ENCODE assay signal across 8 cellular contexts in genomic region chr10:91162495-91163268, GRCh38. TPM values are rescaled to one million over a fixed set of nuclear protein-coding genes. Genes with fewer than 3 reads are reported as not detected.
DNase-seq lines count a peak whose midpoint lies in the region; ATAC-seq and TF ChIP-seq lines count a peak whose summit lies in the region.

No MANE protein-coding gene starts in this region.

- no peaks in the 10 kb centered on the region for H3K36me3 ChIP-seq in brain microvascular endothelial cell (replicated peaks)

- H3K27ac ChIP-seq in VCaP, result peak overlapping the region; percentile 81
- peak overlapping the region; percentile 58 for H3K27ac ChIP-seq in brain microvascular endothelial cell

- intact Hi-C loops in sciatic nerve (cut with DNase I), result no loop called here

- H3K4me3 ChIP-seq in Jurkat, Clone E6-1 (ENCODE audit: low read length), result peak overlapping the region; percentile 65
- H3K4me3 ChIP-seq in brain microvascular endothelial cell (ENCODE audit: low read depth, low read length) (peak overlapping the region; percentile 70), iPS-11a (ENCODE audit: low read depth, low read length) (peak overlapping the region; percentile 56)

- in situ Hi-C loops in brain microvascular endothelial cell (cut with HindIII; ENCODE audit: low pct_ligation_motif_present, low sequenced_read_pairs), result no loop called here

- H3K27me3 ChIP-seq in brain microvascular endothelial cell (replicated peaks), result no peaks in the 10 kb centered on the region

- peak; percentile 66 for DNase-seq in ELR (ENCODE audit: low read depth)
- DNase-seq in Jurkat, Clone E6-1 (ENCODE audit: low read depth, low spot score), result no peak
- no peak for DNase-seq in brain microvascular endothelial cell
- peak; percentile 83 for DNase-seq in sciatic nerve (ENCODE audit: low spot score)
- DNase-seq in OCI-M2 (lab: John Stamatoyannopoulos, UW; ENCODE audit: unreplicated experiment), result no peak

- TF ChIP-seq CTCF in VCaP (conservative IDR thresholded peaks at IDR 0.05), result no peak
- no peak for TF ChIP-seq CTCF in brain microvascular endothelial cell (IDR thresholded peaks at IDR 0.05; ENCODE audit: low read depth, low read length, missing control alignments)

- ATAC-seq in GM21576 (IDR thresholded peaks at IDR 0.05; ENCODE audit: unreplicated experiment), result peak; percentile 45
- ATAC-seq in sciatic nerve, result peak; percentile 74

RNA-seq across cellular contexts. Expression of gene PCGF5, which starts 57.8 kb away (rescaled TPM):
- polyA plus RNA-seq in Jurkat, Clone E6-1 (2012; ENCODE audit: insufficient read depth, insufficient read length), result 22.9 TPM
- 54.2 TPM for total RNA-seq in sciatic nerve

Comparison
In these comparisons a context has a peak if more than half of its experiments do, and no peak if none do; other contexts are left out.
1. DNase-seq: peak in ELR (single experiment) and sciatic nerve (single experiment); none in Jurkat, Clone E6-1 (single experiment), brain microvascular endothelial cell (single experiment) and OCI-M2 (single experiment).
2. Peak in every context shown above with its lines, with median percentiles within 50 percentile points of each other: H3K4me3 ChIP-seq.